8 cellular contexts compared by ENCODE assay signal in genomic region chr16:57479422-57480126, GRCh38. TPM values are rescaled to one million over a fixed set of nuclear protein-coding genes. Genes with fewer than 3 reads are reported as not detected.
A peak's percentile ranks its signal among the peaks of the same experiment; 100 is the strongest.
DNase-seq lines count a peak whose midpoint lies in the region; ATAC-seq and TF ChIP-seq lines count a peak whose summit lies in the region.

No MANE protein-coding gene starts in this region.

- peaks cover 30% of the 10 kb centered on the region for H3K4me1 ChIP-seq in smooth muscle cell (ENCODE audit: low read depth)

- H3K9ac ChIP-seq in smooth muscle cell (ENCODE audit: low read depth), result no peak overlapping the region

- no peaks in the 10 kb centered on the region for H3K36me3 ChIP-seq in smooth muscle cell (ENCODE audit: low read depth)

- H3K4me2 ChIP-seq in smooth muscle cell, result peak overlapping the region; percentile 83

- H3K27me3 ChIP-seq in smooth muscle cell (ENCODE audit: low read depth), result no peaks in the 10 kb centered on the region

- no peaks in the 10 kb centered on the region for H3K9me3 ChIP-seq in iPS-18c (ENCODE audit: control insufficient read depth, insufficient read depth, low read length)
- H3K9me3 ChIP-seq in smooth muscle cell (replicated peaks; ENCODE audit: low read depth), result no peaks in the 10 kb centered on the region

- H3F3A ChIP-seq in smooth muscle cell (ENCODE audit: low read depth), result peaks cover 14% of the 10 kb centered on the region

- in situ Hi-C loops in astrocyte of the cerebellum (cut with HindIII; ENCODE audit: low sequenced_read_pairs), result no loop called here

- WGBS in smooth muscle cell (ENCODE audit: low lambda C conversion rate), result 15% methylated on average over 23 of the region's 24 CpGs

- no peak overlapping the region for H3K27ac ChIP-seq in smooth muscle cell (ENCODE audit: low read depth)

- no peak for ATAC-seq in HG03342 (IDR thresholded peaks at IDR 0.05; ENCODE audit: unreplicated experiment)
- ATAC-seq in GM18505 (IDR thresholded peaks at IDR 0.05; ENCODE audit: unreplicated experiment), result no peak

- TF ChIP-seq CTCF in astrocyte of the cerebellum (IDR thresholded peaks at IDR 0.05; ENCODE audit: low read depth, low read length, missing control alignments), result no peak
- no peak for TF ChIP-seq CTCF in smooth muscle cell (IDR thresholded peaks at IDR 0.05; ENCODE audit: borderline replicate concordance, insufficient read depth, poor library complexity, severe bottlenecking)

- H3K79me2 ChIP-seq in smooth muscle cell (ENCODE audit: low read depth), result peaks cover 71% of the 10 kb centered on the region

- DNase-seq in NCI-H82 (lab: John Stamatoyannopoulos, UW), result peak; percentile 40
- DNase-seq in NCI-H82 treated with DMSO at 0.1 percent for 48 hours (lab: John Stamatoyannopoulos, UW; ENCODE audit: unreplicated experiment), result no peak
- no peak for DNase-seq in astrocyte of the cerebellum (ENCODE audit: low read depth)
- no peak for DNase-seq in smooth muscle cell (lab: John Stamatoyannopoulos, UW; ENCODE audit: unreplicated experiment)
- DNase-seq in activated naive CD4-positive, alpha-beta T cell treated with anti-CD3 and anti-CD28 coated beads, Interleukin-2, amount 50 U/mL, for 16 hours, result no peak

- H3K4me3 ChIP-seq in astrocyte of the cerebellum (ENCODE audit: low read depth, low read length) (peak overlapping the region; percentile 46), iPS-18c (ENCODE audit: insufficient read depth, low read depth, low read length) (peak overlapping the region; percentile 43), smooth muscle cell (peak overlapping the region; percentile 43)

- TF ChIP-seq POLR2A in GM18505 (IDR thresholded peaks at IDR 0.05; ENCODE audit: borderline replicate concordance, extremely low read depth, insufficient read depth, insufficient read length), result no peak

- no peak overlapping the region for H2AFZ ChIP-seq in smooth muscle cell (ENCODE audit: low read depth)

- H4K20me1 ChIP-seq in smooth muscle cell (ENCODE audit: low read depth), result peaks cover 72% of the 10 kb centered on the region

RNA-seq across cellular contexts. Expression of gene DOK4, which starts 6.7 kb away (rescaled TPM):
- total RNA-seq in smooth muscle cell, result 36.5 and 43.5 TPM in 2 replicates
- 73.6 and 95.6 TPM in 2 replicates for polyA plus RNA-seq in smooth muscle cell

RNA-seq across cellular contexts. Expression of gene POLR2C, which starts 17.1 kb away (rescaled TPM):
- total RNA-seq in smooth muscle cell, result 60.9 and 90.0 TPM in 2 replicates
- polyA plus RNA-seq in smooth muscle cell, result 58.0 and 67.3 TPM in 2 replicates

RNA-seq across cellular contexts. Expression of gene COQ9, which starts 32.3 kb away (rescaled TPM):
- total RNA-seq in smooth muscle cell, result 34.7 and 38.1 TPM in 2 replicates
- 59.7 and 62.1 TPM in 2 replicates for polyA plus RNA-seq in smooth muscle cell

RNA-seq across cellular contexts. Expression of gene CIAPIN1, which starts 32.4 kb away (rescaled TPM):
- 36.6 and 39.5 TPM in 2 replicates for total RNA-seq in smooth muscle cell
- polyA plus RNA-seq in smooth muscle cell, result 58.1 and 67.4 TPM in 2 replicates

RNA-seq across cellular contexts. Expression of gene CCDC102A, which starts 56.8 kb away (rescaled TPM):
- total RNA-seq in smooth muscle cell, result 10.8 and 13.4 TPM in 2 replicates
- polyA plus RNA-seq in smooth muscle cell, result 21.9 and 25.3 TPM in 2 replicates
